8 cellular contexts compared by ENCODE assay signal in genomic region chr22:43110444-43110926, GRCh38. TPM values are rescaled to one million over a fixed set of nuclear protein-coding genes. Genes with fewer than 3 reads are reported as not detected.
DNase-seq lines count a peak whose midpoint lies in the region; ATAC-seq lines count a peak whose summit lies in the region.

BIK (plus strand) TSS chr22:43110750; CDS start chr22:43124023, 13,273 bp downstream.

- H3K4me2 ChIP-seq in mesendoderm (ENCODE audit: low read length) = peak within 1 kb of the TSS; percentile 74

- no peak within 1 kb of the TSS for H3K23ac ChIP-seq in mesendoderm (ENCODE audit: low read length)

- H3K4me3 ChIP-seq in mesendoderm (ENCODE audit: low read length) = no peak within 1 kb of the TSS
- H3K4me3 ChIP-seq in subcutaneous abdominal adipose tissue (ENCODE audit: low read depth in 1 of 5, low read length in 5 of 5) = peak within 1 kb of the TSS; percentile 45 to 75 (median 59)

- no peak within 1 kb of the TSS for H3K27ac ChIP-seq in mesendoderm (ENCODE audit: low read depth, low read length)
- H3K27ac ChIP-seq in subcutaneous abdominal adipose tissue (ENCODE audit: low read depth, low read length) = no peak within 1 kb of the TSS

- no peak within 1 kb of the TSS for H4K8ac ChIP-seq in mesendoderm (ENCODE audit: low read depth, low read length)

- H3K79me1 ChIP-seq in mesendoderm (ENCODE audit: low read length) = no peaks in the 10 kb centered on the region

- H3K36me3 ChIP-seq in mesendoderm (ENCODE audit: control insufficient read depth, insufficient read depth, low read length) = no peaks in the 10 kb centered on the region
- no peaks in the 10 kb centered on the region for H3K36me3 ChIP-seq in subcutaneous abdominal adipose tissue (ENCODE audit: control insufficient read depth in 5 of 5, insufficient read depth in 5 of 5, low read length in 5 of 5)

- no peak within 1 kb of the TSS for H3K4ac ChIP-seq in mesendoderm (ENCODE audit: low read depth, low read length)

- H4K5ac ChIP-seq in mesendoderm (ENCODE audit: low read length) = no peak within 1 kb of the TSS

- DNase-seq in NCI-H82 (lab: John Stamatoyannopoulos, UW) = peak; percentile 60
- no peak for DNase-seq in NCI-H82 treated with DMSO at 0.1 percent for 48 hours (lab: John Stamatoyannopoulos, UW; ENCODE audit: unreplicated experiment)
- peak; percentile 53 for DNase-seq in NCI-H146 (lab: John Stamatoyannopoulos, UW)
- peak; percentile 41 for DNase-seq in activated CD4-positive, alpha-beta T cell treated with anti-CD3 and anti-CD28 coated beads for 48 hours
- peak; percentile 73 for DNase-seq in ecto neural progenitor cell (ENCODE audit: low spot score)
- DNase-seq in mesendoderm = peak; percentile 62

- no peak within 1 kb of the TSS for H2BK15ac ChIP-seq in mesendoderm (replicated peaks; ENCODE audit: low read depth)

- no peaks in the 10 kb centered on the region for H3K79me2 ChIP-seq in mesendoderm (ENCODE audit: control insufficient read depth, insufficient read depth, low read length)

- no peak for ATAC-seq in HG03520 (IDR thresholded peaks at IDR 0.05; ENCODE audit: unreplicated experiment)

- H3K9ac ChIP-seq in mesendoderm (ENCODE audit: low read length) = no peak within 1 kb of the TSS
- H3K9ac ChIP-seq in subcutaneous abdominal adipose tissue (ENCODE audit: low read length in 5 of 5) = peak within 1 kb of the TSS in 3 of 5 donors; percentile 53 to 62 (median 55)

- H2BK5ac ChIP-seq in mesendoderm (ENCODE audit: low read length) = no peak within 1 kb of the TSS

- H3K27me3 ChIP-seq in mesendoderm (ENCODE audit: insufficient read depth, low read length, poor library complexity) (peaks cover 23% of the 10 kb centered on the region), subcutaneous abdominal adipose tissue (ENCODE audit: control insufficient read depth in 5 of 5, insufficient read depth in 4 of 5, low read length in 5 of 5) (peaks cover 8 to 26% (median 25%) of the 10 kb centered on the region in 5 donors)

- no peak within 1 kb of the TSS for H3K18ac ChIP-seq in mesendoderm (ENCODE audit: low read length)

- no peaks in the 10 kb centered on the region for H3K4me1 ChIP-seq in mesendoderm (ENCODE audit: control insufficient read depth, low read depth, low read length)
- peaks cover 0 to 26% (median 15%) of the 10 kb centered on the region in 5 donors for H3K4me1 ChIP-seq in subcutaneous abdominal adipose tissue (ENCODE audit: control insufficient read depth in 5 of 5, insufficient read depth in 5 of 5, low read length in 5 of 5)

- H2BK120ac ChIP-seq in mesendoderm (ENCODE audit: low read depth, low read length) = no peak within 1 kb of the TSS

- H2AK5ac ChIP-seq in mesendoderm (ENCODE audit: low read length) = no peak within 1 kb of the TSS

- WGBS in mesendoderm (ENCODE audit: extremely low coverage, insufficient coverage, low lambda C conversion rate) = no CpG with 5 or more reads among the region's 49 CpGs

- H3K56ac ChIP-seq in mesendoderm (ENCODE audit: low read length) = peak within 1 kb of the TSS; percentile 42

- no peaks in the 10 kb centered on the region for H3K9me3 ChIP-seq in subcutaneous abdominal adipose tissue (ENCODE audit: control insufficient read depth in 5 of 5, low read length in 5 of 5)

RNA-seq across cellular contexts. Expression of gene BIK, which starts in this region (rescaled TPM):
- 0.48 TPM for polyA plus RNA-seq in mesendoderm (2013, experiment 1 of 2)
- polyA plus RNA-seq in mesendoderm (2013, experiment 2 of 2) = 0.39 TPM
